Comparison of ENCODE assay signal across 15 cellular contexts in the genomic region with DNA sequence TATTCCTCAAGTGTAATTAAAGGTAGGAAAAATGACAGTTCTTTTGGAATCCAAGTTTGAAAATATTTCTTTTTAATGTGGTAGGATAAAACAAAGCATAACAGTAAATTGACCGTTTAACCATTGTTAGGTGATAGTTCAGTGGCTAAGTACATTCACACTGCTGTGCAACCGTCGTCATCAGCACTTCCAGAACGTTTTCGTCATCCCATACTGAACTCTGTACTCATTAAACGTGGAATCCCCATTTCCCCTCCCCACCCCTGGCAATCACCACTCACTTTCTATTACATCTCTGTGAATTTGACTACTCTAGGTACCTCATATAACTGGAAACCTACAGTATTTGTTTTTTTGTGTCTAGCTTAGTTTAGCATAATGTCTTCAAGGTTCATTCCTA. TPM values are rescaled to one million over a fixed set of nuclear protein-coding genes. Genes with fewer than 3 reads are reported as not detected.
DNase-seq lines count a peak whose midpoint lies in the region; ATAC-seq, FAIRE-seq and TF ChIP-seq lines count a peak whose summit lies in the region.
"Had no signal": no experiment of that assay in that cellular context is flagged by ENCODE, and none has a peak within 500 bp of the region (broad histone marks: within the 10 kb centered on the region; RNA-seq: fewer than 3 reads in every experiment).

No MANE protein-coding gene starts in this region.

- ATAC-seq in left lobe of liver, result peak; percentile 67
- peak; percentile 97 for ATAC-seq in mucosa of descending colon
- ATAC-seq in GM19023 (IDR thresholded peaks at IDR 0.05; ENCODE audit: unreplicated experiment), result no peak
- ATAC-seq in GM19324 (IDR thresholded peaks at IDR 0.05; ENCODE audit: low FRiP score, unreplicated experiment), result no peak
- ATAC-seq: K562 had no signal

- no peak overlapping the region for H3K4me3 ChIP-seq in colonic mucosa
- no peak overlapping the region for H3K4me3 ChIP-seq in mucosa of descending colon
- H3K4me3 ChIP-seq: BLaER1 treated with 17β-estradiol and CSF1 and Interleukin-3, amounts not matched to agents 10 nM and 100 nM; HAP-1; K562 had no signal

- H3K36me3 ChIP-seq in colonic mucosa, result no peaks in the 10 kb centered on the region
- H3K36me3 ChIP-seq in mucosa of descending colon (ENCODE audit: low read depth), result no peaks in the 10 kb centered on the region
- H3K36me3 ChIP-seq: BLaER1 treated with 17β-estradiol and CSF1 and Interleukin-3, amounts not matched to agents 10 nM and 100 nM; HAP-1 had no signal

- peak overlapping the region; percentile 37 for H3K27ac ChIP-seq in colonic mucosa
- H3K27ac ChIP-seq: BLaER1 treated with 17β-estradiol and CSF1 and Interleukin-3, amounts not matched to agents 10 nM and 100 nM; HL-60 had no signal

- H3K9me3 ChIP-seq in colonic mucosa, result no peaks in the 10 kb centered on the region
- no peaks in the 10 kb centered on the region for H3K9me3 ChIP-seq in mucosa of descending colon
- H3K9me3 ChIP-seq: BLaER1 treated with 17β-estradiol and CSF1 and Interleukin-3, amounts not matched to agents 10 nM and 100 nM; HAP-1 had no signal

- intact Hi-C loops in colonic mucosa (cut with DNase I), result no loop called here
- intact Hi-C loops in mucosa of descending colon (cut with DNase I, micrococcal nuclease), result no loop called here

- DNase-seq in colonic mucosa (peak; percentile 76), left lobe of liver (ENCODE audit: low spot score) (peak; percentile 74), mucosa of descending colon (peak in 1 of 3 donors; percentile 68), GM19239 (ENCODE audit: insufficient read length, low spot score) (no peak), kidney glomerular epithelial cell (lab: John Stamatoyannopoulos, UW) (no peak)
- DNase-seq: ACHN; CD4-positive, CD25-positive, alpha-beta regulatory T cell had no signal

- TF ChIP-seq CTCF in colonic mucosa (IDR thresholded peaks at IDR 0.05) (no peak), mucosa of descending colon (IDR thresholded peaks at IDR 0.05) (no peak)

- FAIRE-seq in GM19239 (lab: Jason Lieb, UNC), result no peak
- FAIRE-seq: GM18507, H1, K562 had no signal

- no peaks in the 10 kb centered on the region for H3K27me3 ChIP-seq in colonic mucosa
- H3K27me3 ChIP-seq: BLaER1 treated with 17β-estradiol and CSF1 and Interleukin-3, amounts not matched to agents 10 nM and 100 nM had no signal

- no peak overlapping the region for H3K9ac ChIP-seq in colonic mucosa (ENCODE audit: low read depth in 2 of 2, low read length in 2 of 2)
- H3K9ac ChIP-seq: BLaER1 treated with 17β-estradiol and CSF1 and Interleukin-3, amounts not matched to agents 10 nM and 100 nM had no signal

- H3K4me1 ChIP-seq in colonic mucosa (no peaks in the 10 kb centered on the region), mucosa of descending colon (ENCODE audit: low read depth) (peaks cover 8% of the 10 kb centered on the region)

RNA-seq across cellular contexts. Expression of gene FZD5, which starts 32.9 kb away (rescaled TPM):
- 100 to 1,000 TPM; 103 to 119 TPM for total RNA-seq in colonic mucosa
- 32.9 TPM for total RNA-seq in left lobe of liver
- total RNA-seq in mucosa of descending colon, result 100 to 1,000 TPM in 2 of 3 donors, 10 to 100 TPM in 1; 89.9 to 140 (median 125) TPM

Comparison
In these comparisons a context has a peak if more than half of its experiments do, and no peak if none do; other contexts are left out.
1. DNase-seq: peak in colonic mucosa (single experiment) and left lobe of liver (single experiment); none in GM19239 (single experiment) and kidney glomerular epithelial cell (single experiment).
2. ATAC-seq: peak in left lobe of liver (single experiment) and mucosa of descending colon (single experiment); none in GM19023 (single experiment) and GM19324 (single experiment).